In the genomic region with DNA sequence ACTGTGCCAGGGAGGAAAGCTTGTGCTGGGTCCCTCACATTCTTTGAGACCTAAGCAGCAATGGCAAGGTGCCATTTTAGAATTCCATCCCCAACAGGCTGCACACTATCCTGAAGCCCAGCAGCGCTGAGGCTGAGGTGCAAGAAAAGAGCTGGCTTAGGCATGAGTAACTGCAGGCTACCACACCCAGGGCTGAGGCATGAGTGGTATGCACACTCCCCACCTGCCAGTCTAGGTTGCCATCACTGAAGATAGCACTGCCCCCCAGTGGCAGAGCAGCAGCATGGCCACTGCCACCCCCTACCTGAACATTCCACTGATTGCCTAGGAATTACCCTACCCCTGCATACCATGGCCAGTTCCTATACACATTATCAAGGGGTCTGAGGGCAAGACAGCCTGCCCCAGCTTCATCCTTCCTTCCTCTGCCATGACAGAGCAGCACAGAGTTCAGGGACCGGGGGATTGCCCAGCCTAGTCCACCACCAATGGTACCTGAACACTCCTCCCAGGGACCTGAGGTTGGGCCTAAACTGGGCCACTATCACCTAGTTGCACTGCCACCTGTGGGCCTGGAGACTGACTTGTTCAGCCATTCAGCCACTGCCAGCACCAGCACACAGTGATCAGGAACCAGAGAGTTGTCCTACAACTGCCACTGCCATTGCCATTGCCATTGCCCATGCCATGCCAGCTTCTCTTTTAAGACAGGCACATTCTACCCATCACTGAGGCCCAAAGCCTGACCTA, we compare ENCODE assay signal across 8 cellular contexts.
DNase-seq lines count a peak whose midpoint lies in the region; ATAC-seq, FAIRE-seq and TF ChIP-seq lines count a peak whose summit lies in the region.

No MANE protein-coding gene starts in this region.

- no peaks in the 10 kb centered on the region for H3K9me3 ChIP-seq in A673 (ENCODE audit: low read depth, low read length, poor library complexity, severe bottlenecking)

- POLR2A ChIA-PET in A673 (lab: Charles Lee; ENCODE audit: low non-redundant PET): no interaction called here

- H3K36me3 Mint-ChIP-seq in activated naive CD4-positive, alpha-beta T cell treated with anti-CD3 and anti-CD28 coated beads, Interleukin-2, amount 50 U/mL, for 72 hours: peaks cover 0 to 18% of the 10 kb centered on the region in 2 donors

- H3K9me3 Mint-ChIP-seq in activated naive CD4-positive, alpha-beta T cell treated with anti-CD3 and anti-CD28 coated beads, Interleukin-2, amount 50 U/mL, for 72 hours: peaks cover 19 to 25% of the 10 kb centered on the region in 2 donors

- H3K4me1 ChIP-seq in A673 (ENCODE audit: insufficient read depth, low read length, poor library complexity, severe bottlenecking): no peaks in the 10 kb centered on the region

- FAIRE-seq in GM12892 (lab: Jason Lieb, UNC): peak; percentile 76

- H3K27ac Mint-ChIP-seq in activated naive CD4-positive, alpha-beta T cell treated with anti-CD3 and anti-CD28 coated beads, Interleukin-2, amount 50 U/mL, for 72 hours: no peak overlapping the region

- no peak for TF ChIP-seq POLR2A in GM12892 (IDR thresholded peaks at IDR 0.05; ENCODE audit: low read depth, low read length)

- CTCF ChIA-PET in A673 (lab: Charles Lee): no interaction called here

- no peaks in the 10 kb centered on the region for H3K27me3 ChIP-seq in A673 (replicated peaks; ENCODE audit: insufficient read depth, low read depth, low read length, poor library complexity)

- no peaks in the 10 kb centered on the region for H3K36me3 ChIP-seq in A673 (ENCODE audit: insufficient read depth, low read length, poor library complexity, severe bottlenecking)

- DNase-seq in A673 (ENCODE audit: low spot score): peak; percentile 11
- peak; percentile 1 for DNase-seq in GM12892 (ENCODE audit: insufficient read length)
- peak; percentile 87 for DNase-seq in LoVo (ENCODE audit: low spot score)
- peak in 1 of 2 donors; percentile 43 for DNase-seq in activated naive CD4-positive, alpha-beta T cell treated with anti-CD3 and anti-CD28 coated beads, Interleukin-2, amount 50 U/mL, for 72 hours (ENCODE audit: low spot score in 2 of 2)
- peak; percentile 27 for DNase-seq in left kidney (ENCODE audit: low read depth, low spot score)
- no peak for DNase-seq in NCI-H1417 (lab: John Stamatoyannopoulos, UW)
- no peak for DNase-seq in RKO (ENCODE audit: low spot score)

- no peak overlapping the region for H3K27ac ChIP-seq in A673 (ENCODE audit: low read depth, low read length, poor library complexity, severe bottlenecking)

- no peak overlapping the region for H3K4me3 ChIP-seq in A673 (ENCODE audit: low read depth, low read length, poor library complexity, severe bottlenecking)

- ATAC-seq in HG02571 (IDR thresholded peaks at IDR 0.05; ENCODE audit: unreplicated experiment): peak; percentile 93
- ATAC-seq in activated naive CD4-positive, alpha-beta T cell treated with anti-CD3 and anti-CD28 coated beads, Interleukin-2, amount 50 U/mL, for 72 hours: peak; percentile 72 to 76

- intact Hi-C loops in A673 (cut with micrococcal nuclease; ENCODE audit: unreplicated experiment): no loop called here

- TF ChIP-seq CTCF in A673 (conservative IDR thresholded peaks at IDR 0.05; ENCODE audit: low read depth, low read length): peak; percentile 59

- BruUV-seq in A673 (replicated peaks; lab: Mats Ljungman, UMichigan): no TSS peak

Comparison
In these comparisons a context has a peak if more than half of its experiments do, and no peak if none do; other contexts are left out.
1. DNase-seq: peak in A673 (single experiment), GM12892 (single experiment), LoVo (single experiment) and left kidney (single experiment); none in NCI-H1417 (0 of 3) and RKO (single experiment).